In genomic region chr21:41648591-41649031, GRCh38 we compare ENCODE assay signal across 13 cellular contexts.
DNase-seq lines count a peak whose midpoint lies in the region; ATAC-seq, FAIRE-seq and TF ChIP-seq lines count a peak whose summit lies in the region.
"Had no signal": no experiment of that assay in that cellular context is flagged by ENCODE, and none has a peak within 500 bp of the region (broad histone marks: within the 10 kb centered on the region; RNA-seq: fewer than 3 reads in every experiment).

No MANE protein-coding gene starts in this region.

- no peak overlapping the region for H3K27ac Mint-ChIP-seq in naive thymus-derived CD8-positive, alpha-beta T cell
- H3K27ac Mint-ChIP-seq: activated CD4-positive, alpha-beta T cell treated with anti-CD3 and anti-CD28 coated beads for 36 hours; stimulated activated memory B cell treated with anti-CD40 and anti-IgM and Interleukin-4, amounts not matched to agents 10 μg/mL and 1 μg/mL and 100 μg/mL, for 72 hours had no signal

- dilution Hi-C loops in keratinocyte (cut with MboI; ENCODE audit: extremely low pct_ligation_motif_present, low sequenced_read_pairs) = no loop called here

- peak overlapping the region; percentile 51 for H2AFZ ChIP-seq in keratinocyte (ENCODE audit: control insufficient read depth, low read length)

- H3K27ac ChIP-seq in breast epithelium = peak overlapping the region; percentile 9 to 52
- H3K27ac ChIP-seq in keratinocyte (ENCODE audit: control insufficient read depth, insufficient read depth, low read length) = peak overlapping the region; percentile 80
- H3K27ac ChIP-seq in testis = no peak overlapping the region
- H3K27ac ChIP-seq: C4-2B had no signal

- no peaks in the 10 kb centered on the region for H3K27me3 ChIP-seq in breast epithelium
- H3K27me3 ChIP-seq in keratinocyte (ENCODE audit: control insufficient read depth, extremely low read depth, insufficient read depth, low read length) = no peaks in the 10 kb centered on the region
- H3K27me3 ChIP-seq in testis = no peaks in the 10 kb centered on the region

- H3K9me3 ChIP-seq in breast epithelium (no peaks in the 10 kb centered on the region), keratinocyte (ENCODE audit: control insufficient read depth, low read depth, low read length) (no peaks in the 10 kb centered on the region), testis (no peaks in the 10 kb centered on the region)

- DNase-seq in AG10803 (ENCODE audit: low read depth) = peak; percentile 81
- peak; percentile 41 for DNase-seq in LHCN-M2 (ENCODE audit: low read depth)
- DNase-seq in breast epithelium (ENCODE audit: low spot score in 2 of 2) = peak in 1 of 2 donors; percentile 54
- DNase-seq in keratinocyte (ENCODE audit: low read depth, low spot score) = no peak
- no peak for DNase-seq in NCI-H748 (lab: John Stamatoyannopoulos, UW; ENCODE audit: unreplicated experiment)
- DNase-seq in UCSD-AML1 (lab: John Stamatoyannopoulos, UW; ENCODE audit: unreplicated experiment) = no peak
- no peak for DNase-seq in naive thymus-derived CD8-positive, alpha-beta T cell
- DNase-seq in testis = no peak
- DNase-seq: activated CD4-positive, alpha-beta T cell treated with anti-CD3 and anti-CD28 coated beads for 36 hours; activated naive CD4-positive, alpha-beta T cell; NCI-H69 had no signal

- H3K9me1 ChIP-seq in keratinocyte (ENCODE audit: control insufficient read depth, extremely low read depth, insufficient read depth, low read length) = no peaks in the 10 kb centered on the region

- intact Hi-C loops in breast epithelium (cut with DNase I; ENCODE audit: low total_unique reads) (no loop called here), testis (cut with DNase I; ENCODE audit: low total_unique reads) (no loop called here)

- H3K4me3 ChIP-seq in AG10803 (ENCODE audit: low read length) (no peak overlapping the region), breast epithelium (no peak overlapping the region), keratinocyte (ENCODE audit: control insufficient read depth in 2 of 3, extremely low read depth in 1 of 3, insufficient read depth in 2 of 3, low read depth in 1 of 3, low read length in 3 of 3) (peak overlapping the region in 1 of 3 experiments; percentile 34), testis (no peak overlapping the region)

- no peak for ATAC-seq in naive thymus-derived CD8-positive, alpha-beta T cell
- ATAC-seq: activated CD4-positive, alpha-beta T cell treated with anti-CD3 and anti-CD28 coated beads for 36 hours; stimulated activated memory B cell treated with anti-CD40 and anti-IgM and Interleukin-4, amounts not matched to agents 10 μg/mL and 1 μg/mL and 100 μg/mL, for 72 hours had no signal

- H3K79me2 ChIP-seq in keratinocyte (ENCODE audit: control insufficient read depth, insufficient read depth, low read length) = no peaks in the 10 kb centered on the region

- no peaks in the 10 kb centered on the region for H3K36me3 Mint-ChIP-seq in naive thymus-derived CD8-positive, alpha-beta T cell
- H3K36me3 Mint-ChIP-seq: stimulated activated memory B cell treated with anti-CD40 and anti-IgM and Interleukin-4, amounts not matched to agents 10 μg/mL and 1 μg/mL and 100 μg/mL, for 72 hours had no signal

- TF ChIP-seq CTCF in AG10803 (conservative IDR thresholded peaks at IDR 0.05; ENCODE audit: low read length) (no peak), breast epithelium (IDR thresholded peaks at IDR 0.05) (no peak), keratinocyte (optimal IDR thresholded peaks at IDR 0.05 in 1 of 3, IDR thresholded peaks at IDR 0.05 in 1 of 3, conservative IDR thresholded peaks at IDR 0.05 in 1 of 3; ENCODE audit: extremely low read depth in 1 of 3, insufficient read depth in 2 of 3, low read length in 3 of 3) (no peak), testis (IDR thresholded peaks at IDR 0.05) (no peak)

- no peak overlapping the region for H3K4me3 Mint-ChIP-seq in naive thymus-derived CD8-positive, alpha-beta T cell
- H3K4me3 Mint-ChIP-seq: activated CD4-positive, alpha-beta T cell treated with anti-CD3 and anti-CD28 coated beads for 36 hours; stimulated activated memory B cell treated with anti-CD40 and anti-IgM and Interleukin-4, amounts not matched to agents 10 μg/mL and 1 μg/mL and 100 μg/mL, for 72 hours had no signal

- peak overlapping the region; percentile 83 for H3K4me2 ChIP-seq in keratinocyte (ENCODE audit: control insufficient read depth, extremely low read depth, insufficient read depth, low read depth, low read length)

- peak; percentile 71 for FAIRE-seq in keratinocyte (lab: Jason Lieb, UNC)

- H3K36me3 ChIP-seq in breast epithelium (no peaks in the 10 kb centered on the region), keratinocyte (ENCODE audit: control insufficient read depth in 2 of 2, extremely low read depth in 1 of 2, insufficient read depth in 2 of 2, low read length in 2 of 2) (no peaks in the 10 kb centered on the region), testis (ENCODE audit: low read depth, missing control alignments) (no peaks in the 10 kb centered on the region)

- no peaks in the 10 kb centered on the region for H4K20me1 ChIP-seq in keratinocyte (ENCODE audit: control insufficient read depth, extremely low read depth, insufficient read depth, low read length)

- no peaks in the 10 kb centered on the region for H3K4me1 Mint-ChIP-seq in naive thymus-derived CD8-positive, alpha-beta T cell
- H3K4me1 Mint-ChIP-seq: activated CD4-positive, alpha-beta T cell treated with anti-CD3 and anti-CD28 coated beads for 36 hours; stimulated activated memory B cell treated with anti-CD40 and anti-IgM and Interleukin-4, amounts not matched to agents 10 μg/mL and 1 μg/mL and 100 μg/mL, for 72 hours had no signal

- no peak for TF ChIP-seq POLR2A in breast epithelium (IDR thresholded peaks at IDR 0.05)
- no peak for TF ChIP-seq POLR2A in testis (IDR thresholded peaks at IDR 0.05)

- H3K4me1 ChIP-seq in breast epithelium (no peaks in the 10 kb centered on the region), keratinocyte (ENCODE audit: control insufficient read depth, extremely low read depth, insufficient read depth, low read length) (peaks cover 51% of the 10 kb centered on the region), testis (peaks cover under 1% of the 10 kb centered on the region)

- WGBS in testis, 2 donors = 63 to 69% methylated on average over 9 of the region's 9 CpGs

- no peaks in the 10 kb centered on the region for H3K9me3 Mint-ChIP-seq in naive thymus-derived CD8-positive, alpha-beta T cell
- H3K9me3 Mint-ChIP-seq: stimulated activated memory B cell treated with anti-CD40 and anti-IgM and Interleukin-4, amounts not matched to agents 10 μg/mL and 1 μg/mL and 100 μg/mL, for 72 hours had no signal

- peaks cover 0 to 13% (median 6%) of the 10 kb centered on the region in 5 donors for H3K27me3 Mint-ChIP-seq in naive thymus-derived CD8-positive, alpha-beta T cell

- POLR2A ChIA-PET in naive thymus-derived CD8-positive, alpha-beta T cell (lab: Charles Lee) = no interaction called here

- H3K9ac ChIP-seq in keratinocyte (ENCODE audit: control insufficient read depth, extremely low read depth, insufficient read depth, low read length) = peak overlapping the region; percentile 63

Comparison
In these comparisons a context has a peak if more than half of its experiments do, and no peak if none do; other contexts are left out.
1. DNase-seq: peak in AG10803 (single experiment) and LHCN-M2 (single experiment); none in keratinocyte (single experiment), NCI-H748 (single experiment), UCSD-AML1 (single experiment), naive thymus-derived CD8-positive, alpha-beta T cell (0 of 10) and testis (single experiment).
2. H3K27ac ChIP-seq: peak in breast epithelium (2 of 2) and keratinocyte (single experiment); none in testis (0 of 2).